ENCODE assay signal across 8 cellular contexts in genomic region chr9:35112257-35113020, GRCh38. TPM values are rescaled to one million over a fixed set of nuclear protein-coding genes. Genes with fewer than 3 reads are reported as not detected.
A peak's percentile ranks its signal among the peaks of the same experiment; 100 is the strongest.
DNase-seq lines count a peak whose midpoint lies in the region; ATAC-seq and TF ChIP-seq lines count a peak whose summit lies in the region.

No MANE protein-coding gene starts in this region.

- H3K4me2 ChIP-seq in osteoblast (ENCODE audit: insufficient read depth, low read length): peak overlapping the region; percentile 86

- H2AFZ ChIP-seq in osteoblast (ENCODE audit: low read length): peak overlapping the region; percentile 8

- TF ChIP-seq CTCF in Calu3 (IDR thresholded peaks at IDR 0.05; ENCODE audit: unreplicated experiment): no peak
- TF ChIP-seq CTCF in RWPE2 (IDR thresholded peaks at IDR 0.05; ENCODE audit: poor library complexity, severe bottlenecking): no peak
- TF ChIP-seq CTCF in osteoblast (IDR thresholded peaks at IDR 0.05; ENCODE audit: extremely low read depth, low read depth, low read length): no peak

- peaks cover 2% of the 10 kb centered on the region for H3K9me3 Mint-ChIP-seq in Calu3 (ENCODE audit: low read depth, unreplicated experiment)

- peaks cover 17% of the 10 kb centered on the region for H3K36me3 ChIP-seq in RWPE2 (ENCODE audit: low read depth)
- peaks cover 0 to 8% of the 10 kb centered on the region in 2 donors for H3K36me3 ChIP-seq in esophagus (ENCODE audit: control insufficient read depth in 2 of 2, insufficient read depth in 2 of 2, low read length in 1 of 2)
- H3K36me3 ChIP-seq in osteoblast (ENCODE audit: insufficient read depth, low read length): peaks cover 16% of the 10 kb centered on the region

- no TSS peak for BruUV-seq in Calu3 (replicated peaks; lab: Mats Ljungman, UMichigan)

- H3K9me3 ChIP-seq in RWPE2 (ENCODE audit: severe bottlenecking): no peaks in the 10 kb centered on the region
- no peaks in the 10 kb centered on the region for H3K9me3 ChIP-seq in esophagus (ENCODE audit: control insufficient read depth in 2 of 2, insufficient read depth in 1 of 2, low read depth in 1 of 2, low read length in 1 of 2)
- H3K9me3 ChIP-seq in osteoblast (ENCODE audit: low read depth, low read length): no peaks in the 10 kb centered on the region

- H3K4me1 ChIP-seq in RWPE2 (ENCODE audit: insufficient read depth, poor library complexity, severe bottlenecking): peaks cover 23% of the 10 kb centered on the region
- peaks cover 0 to 5% of the 10 kb centered on the region in 2 donors for H3K4me1 ChIP-seq in esophagus (ENCODE audit: control insufficient read depth in 2 of 2, insufficient read depth in 2 of 2, low read length in 1 of 2)
- H3K4me1 ChIP-seq in osteoblast (ENCODE audit: insufficient read depth, low read length): peaks cover 59% of the 10 kb centered on the region

- H4K20me1 ChIP-seq in osteoblast (ENCODE audit: insufficient read depth, low read length): peaks cover 25% of the 10 kb centered on the region

- H3K4me3 Mint-ChIP-seq in Calu3 (ENCODE audit: low read depth, unreplicated experiment): peak overlapping the region; percentile 67

- intact Hi-C loops in Calu3 (cut with micrococcal nuclease; ENCODE audit: unreplicated experiment): loop anchor here (5.0 kb wide), 1 partner anchor 310 kb away; no protein-coding TSS in a partner anchor

- H3K4me1 Mint-ChIP-seq in Calu3 (ENCODE audit: low read depth, unreplicated experiment): peaks cover 43% of the 10 kb centered on the region

- DNase-seq in Calu3: no peak
- DNase-seq in RWPE2 (ENCODE audit: low spot score): no peak
- DNase-seq in osteoblast (ENCODE audit: insufficient read length, low spot score, missing footprints): peak; percentile 95
- no peak for DNase-seq in COLO829 (ENCODE audit: low spot score)
- DNase-seq in stimulated activated CD4-positive, alpha-beta T cell treated with anti-CD3 and anti-CD28 coated beads, Interleukin-15, amount 100 ng/mL, for 24 hours: no peak

- WGBS in esophagus, 2 donors: 58 to 69% methylated on average over 3 of the region's 3 CpGs

- peak overlapping the region; percentile 94 for H3K27ac ChIP-seq in RWPE2 (ENCODE audit: poor library complexity, severe bottlenecking)
- peak overlapping the region; percentile 87 to 94 for H3K27ac ChIP-seq in esophagus (ENCODE audit: low read depth in 2 of 2, low read length in 1 of 2)
- H3K27ac ChIP-seq in osteoblast (ENCODE audit: low read depth, low read length): peak overlapping the region; percentile 90

- peaks cover 72% of the 10 kb centered on the region for H3K36me3 Mint-ChIP-seq in Calu3 (ENCODE audit: insufficient read depth, unreplicated experiment)

- H3K27me3 ChIP-seq in RWPE2 (ENCODE audit: insufficient read depth, poor library complexity, severe bottlenecking): no peaks in the 10 kb centered on the region
- H3K27me3 ChIP-seq in esophagus (ENCODE audit: control insufficient read depth in 1 of 2, insufficient read depth in 2 of 2, low read length in 2 of 2): no peaks in the 10 kb centered on the region
- H3K27me3 ChIP-seq in osteoblast (ENCODE audit: insufficient read depth, low read length): no peaks in the 10 kb centered on the region

- CTCF ChIA-PET in Calu3 (lab: Charles Lee): no interaction called here

- no peak for ATAC-seq in RWPE2 (ENCODE audit: low read depth)
- no peak for ATAC-seq in HG02870 (IDR thresholded peaks at IDR 0.05; ENCODE audit: unreplicated experiment)
- no peak for ATAC-seq in HG03354 (IDR thresholded peaks at IDR 0.05; ENCODE audit: poor library complexity, severe bottlenecking, unreplicated experiment)

- H3K27me3 Mint-ChIP-seq in Calu3 (ENCODE audit: unreplicated experiment): no peaks in the 10 kb centered on the region

- H3K79me2 ChIP-seq in osteoblast (ENCODE audit: insufficient read depth, low read length): peaks cover 51% of the 10 kb centered on the region

- peak overlapping the region; percentile 40 for H3K27ac Mint-ChIP-seq in Calu3 (ENCODE audit: unreplicated experiment)

- H3K4me3 ChIP-seq in RWPE2 (ENCODE audit: severe bottlenecking) (no peak overlapping the region), esophagus (ENCODE audit: low read depth in 1 of 2, low read length in 2 of 2) (peak overlapping the region in 1 of 2 donors; percentile 30), osteoblast (ENCODE audit: insufficient read depth, low read length) (peak overlapping the region; percentile 65)

RNA-seq across cellular contexts. Expression of gene ATOSB, which starts 3.2 kb away (rescaled TPM):
- 16.8 and 17.5 TPM in 2 replicates for total RNA-seq in Calu3 (2022)
- polyA plus RNA-seq in esophagus: 10 to 100 TPM; 19.6 to 20.9 TPM
- 31.1 and 32.1 TPM in 2 replicates for total RNA-seq in osteoblast

RNA-seq across cellular contexts. Expression of gene STOML2, which starts 9.5 kb away (rescaled TPM):
- 97.3 and 103 TPM in 2 replicates for total RNA-seq in Calu3 (2022)
- polyA plus RNA-seq in esophagus: 100 to 1,000 TPM in 1 of 2 donors, 10 to 100 TPM in 1; 32.9 to 107 TPM
- total RNA-seq in osteoblast: 130 and 140 TPM in 2 replicates

RNA-seq across cellular contexts. Expression of gene PIGO, which starts 16.0 kb away (rescaled TPM):
- total RNA-seq in Calu3 (2022) (31.9 and 32.0 TPM in 2 replicates), osteoblast (15.0 and 15.9 TPM in 2 replicates)
- polyA plus RNA-seq in esophagus: 10 to 100 TPM; 12.3 to 12.5 TPM

RNA-seq across cellular contexts. Expression of gene FANCG, which starts 32.7 kb away (rescaled TPM):
- total RNA-seq in Calu3 (2022): 38.8 and 46.2 TPM in 2 replicates
- 10 to 100 TPM; 14.7 to 24.5 TPM for polyA plus RNA-seq in esophagus
- total RNA-seq in osteoblast: 10.9 and 11.5 TPM in 2 replicates

RNA-seq across cellular contexts. Expression of gene VCP, which starts 40.0 kb away (rescaled TPM):
- 205 and 208 TPM in 2 replicates for total RNA-seq in Calu3 (2022)
- 100 to 1,000 TPM in 1 of 2 donors, 10 to 100 TPM in 1; 60.4 to 150 TPM for polyA plus RNA-seq in esophagus
- 241 and 267 TPM in 2 replicates for total RNA-seq in osteoblast
